ENCODE assay signal across 6 cellular contexts in genomic region chr6:67199425-67199824, GRCh38.
"Had no signal": no experiment of that assay in that cellular context is flagged by ENCODE, and none has a peak within 500 bp of the region (broad histone marks: within the 10 kb centered on the region; RNA-seq: fewer than 3 reads in every experiment).

No MANE protein-coding gene starts in this region.

- H3K27ac ChIP-seq: HL-60 had no signal

- DNase-seq: IMR-90, KBM-7, KG1 had no signal

- H3K4me3 ChIP-seq: K562 had no signal

- ATAC-seq: K562 had no signal

- FAIRE-seq: HTR-8/SVneo, K562 had no signal
